Comparison of ENCODE assay signal across 18 cellular contexts in the genomic region with DNA sequence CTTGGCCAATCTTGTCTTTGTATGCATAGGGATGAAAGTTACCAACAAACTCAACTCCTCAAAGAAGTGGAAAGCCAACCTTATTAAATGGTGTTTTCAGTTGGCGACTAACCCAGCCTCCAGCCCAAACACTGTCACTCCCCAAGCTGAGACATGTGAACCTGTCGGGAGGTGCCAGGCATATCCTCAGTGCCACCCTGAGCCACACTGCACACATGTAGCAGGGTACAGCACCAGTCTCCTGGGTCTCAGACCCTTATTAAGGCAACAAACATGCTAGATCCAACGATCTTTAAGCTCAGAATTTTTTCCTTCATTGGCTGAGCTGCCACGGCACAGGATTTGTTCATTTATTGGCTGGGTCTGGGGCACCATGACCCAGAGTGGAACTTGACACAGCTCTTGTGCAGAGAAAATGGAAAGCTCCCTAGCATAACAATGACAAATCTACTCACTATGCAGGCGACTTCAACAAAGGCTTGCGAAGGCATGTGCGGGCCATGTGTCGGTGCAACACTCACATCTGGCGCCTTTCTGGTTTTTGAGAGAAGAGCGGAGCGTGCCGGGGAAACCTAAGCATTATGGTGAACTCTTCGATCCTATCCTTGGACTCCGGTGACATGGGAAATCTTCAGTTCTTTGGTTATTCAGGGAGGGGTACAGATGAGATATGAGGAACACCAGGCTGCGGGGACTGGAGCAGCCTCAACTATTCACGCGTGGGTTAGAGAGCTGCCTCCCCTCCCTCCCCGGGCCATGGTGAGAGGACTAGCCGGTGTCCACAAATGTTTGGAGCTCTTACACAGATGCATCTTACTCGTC.
A peak's percentile ranks its signal among the peaks of the same experiment; 100 is the strongest.
DNase-seq lines count a peak whose midpoint lies in the region; ATAC-seq, FAIRE-seq and TF ChIP-seq lines count a peak whose summit lies in the region.
"Had no signal": no experiment of that assay in that cellular context is flagged by ENCODE, and none has a peak within 500 bp of the region (broad histone marks: within the 10 kb centered on the region; RNA-seq: fewer than 3 reads in every experiment).

No MANE protein-coding gene starts in this region.

- H3K9me3 Mint-ChIP-seq in activated T-helper 1 cell treated with anti-CD3 and anti-CD28 coated beads, Interleukin-12 subunit alpha, Interleukin-12 subunit beta, Interleukin-2, Interleukin-4 antibody, amounts not matched to agents 30 ng/mL and 10 ng/mL and 1 ng/mL, durations not matched to agents 14 hours and 24 hours and 36 hours = no peaks in the 10 kb centered on the region

- H2BK5ac ChIP-seq in H1 (ENCODE audit: low read depth, low read length) = no peak overlapping the region

- CTCF ChIA-PET in H1 (lab: Charles Lee; ENCODE audit: partially characterized antibody) = interaction anchor here (1.2 to 1.4 kb wide), 2 partner anchors 11 to 188 kb away, joined by 3 to 4 read pairs; no protein-coding TSS in a partner anchor

- H3K4ac ChIP-seq in H1 (replicated peaks; ENCODE audit: insufficient read length, low read depth, low read length) = no peak overlapping the region

- no peak overlapping the region for H3K4me2 ChIP-seq in H1 (ENCODE audit: insufficient read depth in 1 of 2, low read depth in 2 of 2, low read length in 2 of 2)

- H3K4me3 ChIP-seq in right atrium auricular region = no peak overlapping the region
- no peak overlapping the region for H3K4me3 ChIP-seq in left ventricle myocardium inferior
- no peak overlapping the region for H3K4me3 ChIP-seq in H1 (ENCODE audit: extremely low read depth in 1 of 4, insufficient read depth in 2 of 4, low read depth in 3 of 4, low read length in 4 of 4)
- H3K4me3 ChIP-seq in vagina = no peak overlapping the region
- H3K4me3 ChIP-seq: SJSA1 had no signal

- peaks cover 0 to 61% of the 10 kb centered on the region in 2 donors for H3K4me1 ChIP-seq in right atrium auricular region
- peaks cover 69% of the 10 kb centered on the region for H3K4me1 ChIP-seq in left ventricle myocardium inferior
- peaks cover 0 to 12% (median 7%) of the 10 kb centered on the region in 4 experiments; a peak in 6 of 7 replicates for H3K4me1 ChIP-seq in H1 (replicated peaks in 1 of 4; ENCODE audit: control insufficient read depth in 3 of 4, insufficient read depth in 4 of 4, low read length in 3 of 4)
- H3K4me1 ChIP-seq in vagina = peaks cover 82% of the 10 kb centered on the region

- H3K4me1 Mint-ChIP-seq in activated T-helper 1 cell treated with anti-CD3 and anti-CD28 coated beads, Interleukin-12 subunit alpha, Interleukin-12 subunit beta, Interleukin-2, Interleukin-4 antibody, amounts not matched to agents 30 ng/mL and 10 ng/mL and 1 ng/mL, durations not matched to agents 14 hours and 24 hours and 36 hours (ENCODE audit: low read depth) = peaks cover 6% of the 10 kb centered on the region

- TF ChIP-seq RAD21 in H1 (IDR thresholded peaks at IDR 0.05 in 1 of 2, conservative IDR thresholded peaks at IDR 0.05 in 1 of 2; ENCODE audit: low read depth in 2 of 2, low read length in 2 of 2) = no peak

- H3K27ac Mint-ChIP-seq in activated T-helper 1 cell treated with anti-CD3 and anti-CD28 coated beads, Interleukin-12 subunit alpha, Interleukin-12 subunit beta, Interleukin-2, Interleukin-4 antibody, amounts not matched to agents 30 ng/mL and 10 ng/mL and 1 ng/mL, durations not matched to agents 14 hours and 24 hours and 36 hours = no peak overlapping the region

- no peak overlapping the region for H2AK5ac ChIP-seq in H1 (ENCODE audit: low read depth, low read length)

- H4K20me1 ChIP-seq in H1 (replicated peaks in 1 of 2; ENCODE audit: control insufficient read depth in 1 of 2, insufficient read depth in 2 of 2, low read length in 2 of 2) = no peaks in the 10 kb centered on the region

- no peaks in the 10 kb centered on the region for H3K79me1 ChIP-seq in H1 (ENCODE audit: low read depth, low read length)

- no peak overlapping the region for H3K4me3 Mint-ChIP-seq in activated T-helper 1 cell treated with anti-CD3 and anti-CD28 coated beads, Interleukin-12 subunit alpha, Interleukin-12 subunit beta, Interleukin-2, Interleukin-4 antibody, amounts not matched to agents 30 ng/mL and 10 ng/mL and 1 ng/mL, durations not matched to agents 14 hours and 24 hours and 36 hours
- H3K4me3 Mint-ChIP-seq: CD14-positive monocyte had no signal

- H3K14ac ChIP-seq in H1 (ENCODE audit: insufficient read length) = no peak overlapping the region

- no peak overlapping the region for H2BK20ac ChIP-seq in H1 (ENCODE audit: low read length)

- H3K9me3 ChIP-seq in right atrium auricular region (no peaks in the 10 kb centered on the region), left ventricle myocardium inferior (replicated peaks) (no peaks in the 10 kb centered on the region), H1 (ENCODE audit: insufficient read depth in 2 of 2, low read depth in 1 of 2, low read length in 1 of 2) (no peaks in the 10 kb centered on the region), vagina (no peaks in the 10 kb centered on the region)
- H3K9me3 ChIP-seq: SJSA1 had no signal

- no peaks in the 10 kb centered on the region for H3K36me3 Mint-ChIP-seq in activated T-helper 1 cell treated with anti-CD3 and anti-CD28 coated beads, Interleukin-12 subunit alpha, Interleukin-12 subunit beta, Interleukin-2, Interleukin-4 antibody, amounts not matched to agents 30 ng/mL and 10 ng/mL and 1 ng/mL, durations not matched to agents 14 hours and 24 hours and 36 hours (ENCODE audit: low read depth)

- no peak overlapping the region for H3K18ac ChIP-seq in H1 (ENCODE audit: extremely low read depth, low read length)

- no peaks in the 10 kb centered on the region for H3K79me2 ChIP-seq in H1 (ENCODE audit: control insufficient read depth in 1 of 2, insufficient read depth in 2 of 2, low read length in 2 of 2)

- no peak overlapping the region for H2BK15ac ChIP-seq in H1 (ENCODE audit: low read length)

- no peak overlapping the region for H4K5ac ChIP-seq in H1 (ENCODE audit: insufficient read length, low read depth, low read length)

- no peak for FAIRE-seq in H1 (lab: Jason Lieb, UNC)
- FAIRE-seq: GM19239, H54 had no signal

- no peak overlapping the region for H2BK120ac ChIP-seq in H1 (replicated peaks; ENCODE audit: low read depth, low read length)

- TF ChIP-seq EP300 in H1 (IDR thresholded peaks at IDR 0.05; ENCODE audit: borderline replicate concordance in 1 of 2, low read depth in 2 of 2, low read length in 2 of 2) = no peak

- H3K27ac ChIP-seq in right atrium auricular region (no peak overlapping the region), left ventricle myocardium inferior (replicated peaks) (no peak overlapping the region), H1 (ENCODE audit: low read depth, low read length) (no peak overlapping the region), vagina (no peak overlapping the region)
- H3K27ac ChIP-seq: SJSA1 had no signal

- H2BK12ac ChIP-seq in H1 (ENCODE audit: low read depth, low read length) = no peak overlapping the region

- no peak overlapping the region for H3K56ac ChIP-seq in H1 (replicated peaks; ENCODE audit: insufficient read length, low read depth, low read length)

- 94% methylated on average over 18 of the region's 20 CpGs; no CpG with 5 or more reads in 1 of the 2 experiments for WGBS in H1 (ENCODE audit: extremely low coverage in 1 of 2, insufficient coverage in 1 of 2, insufficient read length in 1 of 2, insufficient replicate concordance in 2 of 2, low coverage in 1 of 2, low lambda C conversion rate in 2 of 2, missing lambda C conversion rate in 1 of 2), 2 experiments

- no peak overlapping the region for H3K23ac ChIP-seq in H1 (ENCODE audit: insufficient read length)

- no peak for ATAC-seq in left lobe of liver

- no peak for TF ChIP-seq CTCF in right atrium auricular region (IDR thresholded peaks at IDR 0.05)
- no peak for TF ChIP-seq CTCF in left ventricle myocardium inferior (IDR thresholded peaks at IDR 0.05; ENCODE audit: borderline replicate concordance)
- no peak for TF ChIP-seq CTCF in H1 (IDR thresholded peaks at IDR 0.05; ENCODE audit: control extremely low read depth in 1 of 3, insufficient read depth in 1 of 3, low read depth in 1 of 3, low read length in 3 of 3)
- no peak for TF ChIP-seq CTCF in vagina (IDR thresholded peaks at IDR 0.05)

- DNase-seq in right atrium auricular region (ENCODE audit: low spot score) (peak; percentile 50), left ventricle myocardium inferior (no peak), H1 (ENCODE audit: low read depth in 1 of 2, low spot score in 2 of 2) (peak in 1 of 2 experiments; percentile 22), left lobe of liver (ENCODE audit: low spot score) (peak; percentile 15), vagina (ENCODE audit: extremely low spot score in 2 of 2) (peak; percentile 79 to 84), HuH-7.5 (ENCODE audit: low spot score) (no peak), SHP77 (lab: John Stamatoyannopoulos, UW) (no peak)
- no peak for DNase-seq in activated T-helper 1 cell treated with anti-CD3 and anti-CD28 coated beads, Interleukin-12 subunit alpha, Interleukin-12 subunit beta, Interleukin-2, Interleukin-4 antibody, amounts not matched to agents 30 ng/mL and 10 ng/mL and 1 ng/mL, durations not matched to agents 14 hours and 24 hours and 36 hours (ENCODE audit: low spot score)
- DNase-seq: DMS153, Karpas-422, NCI-H1105, NCI-H187, NCI-H446 treated with DMSO at 0.1 percent for 48 hours, NCI-H748 treated with DMSO at 0.1 percent for 48 hours had no signal

- H2AFZ ChIP-seq in H1 (ENCODE audit: low read length) = no peak overlapping the region

- no peak overlapping the region for H4K8ac ChIP-seq in H1 (ENCODE audit: extremely low read depth, insufficient read depth, low read length)

- H4K91ac ChIP-seq in H1 (replicated peaks; ENCODE audit: insufficient read length, low read length) = no peak overlapping the region

- TF ChIP-seq POLR2A in H1 (IDR thresholded peaks at IDR 0.05; ENCODE audit: control extremely low read depth in 1 of 2, low read depth in 2 of 2, low read length in 2 of 2) (no peak), vagina (IDR thresholded peaks at IDR 0.05) (no peak)

- POLR2A ChIA-PET in H1 (lab: Charles Lee; ENCODE audit: partially characterized antibody) = interaction anchor here (1.4 kb wide), 1 partner anchor 188 kb away, joined by 4 read pairs; no protein-coding TSS in a partner anchor

- no peaks in the 10 kb centered on the region for H3K27me3 ChIP-seq in right atrium auricular region
- no peaks in the 10 kb centered on the region for H3K27me3 ChIP-seq in left ventricle myocardium inferior (ENCODE audit: low read depth)
- H3K27me3 ChIP-seq in H1 (replicated peaks in 1 of 4; ENCODE audit: control insufficient read depth in 3 of 4, extremely low read depth in 1 of 4, insufficient read depth in 3 of 4, low read length in 3 of 4) = no peaks in the 10 kb centered on the region; a peak in 1 of 7 replicates
- H3K27me3 ChIP-seq in vagina = no peaks in the 10 kb centered on the region
- H3K27me3 ChIP-seq: SJSA1 had no signal

- intact Hi-C loops in left ventricle myocardium inferior (cut with micrococcal nuclease) (no loop called here), vagina (cut with DNase I) (no loop called here)
- intact Hi-C loops in activated T-helper 1 cell treated with anti-CD3 and anti-CD28 coated beads, Interleukin-12 subunit alpha, Interleukin-12 subunit beta, Interleukin-2, Interleukin-4 antibody, amounts not matched to agents 30 ng/mL and 10 ng/mL and 1 ng/mL, durations not matched to agents 14 hours and 24 hours and 36 hours (cut with micrococcal nuclease) = no loop called here

- H3K36me3 ChIP-seq in right atrium auricular region (no peaks in the 10 kb centered on the region), left ventricle myocardium inferior (no peaks in the 10 kb centered on the region), H1 (ENCODE audit: control insufficient read depth in 2 of 4, insufficient read depth in 4 of 4, low read length in 3 of 4) (no peaks in the 10 kb centered on the region), vagina (no peaks in the 10 kb centered on the region)
- H3K36me3 ChIP-seq: SJSA1 had no signal

- H3K9ac ChIP-seq in H1 (replicated peaks in 1 of 4; ENCODE audit: extremely low read depth in 1 of 4, low read depth in 3 of 4, low read length in 3 of 4) = no peak overlapping the region

- H3K27me3 Mint-ChIP-seq in activated T-helper 1 cell treated with anti-CD3 and anti-CD28 coated beads, Interleukin-12 subunit alpha, Interleukin-12 subunit beta, Interleukin-2, Interleukin-4 antibody, amounts not matched to agents 30 ng/mL and 10 ng/mL and 1 ng/mL, durations not matched to agents 14 hours and 24 hours and 36 hours (ENCODE audit: insufficient read depth) = peaks cover 2% of the 10 kb centered on the region

- no peaks in the 10 kb centered on the region for H3K23me2 ChIP-seq in H1 (ENCODE audit: low read depth, low read length)

Comparison
In these comparisons a context has a peak if more than half of its experiments do, and no peak if none do; other contexts are left out.
1. DNase-seq: peak in right atrium auricular region (single experiment), left lobe of liver (single experiment) and vagina (2 of 2); none in left ventricle myocardium inferior (single experiment), HuH-7.5 (single experiment), SHP77 (0 of 2) and activated T-helper 1 cell treated with anti-CD3 and anti-CD28 coated beads, Interleukin-12 subunit alpha, Interleukin-12 subunit beta, Interleukin-2, Interleukin-4 antibody, amounts not matched to agents 30 ng/mL and 10 ng/mL and 1 ng/mL, durations not matched to agents 14 hours and 24 hours and 36 hours (single experiment).